Comparison of ENCODE assay signal across 18 cellular contexts in the genomic region with DNA sequence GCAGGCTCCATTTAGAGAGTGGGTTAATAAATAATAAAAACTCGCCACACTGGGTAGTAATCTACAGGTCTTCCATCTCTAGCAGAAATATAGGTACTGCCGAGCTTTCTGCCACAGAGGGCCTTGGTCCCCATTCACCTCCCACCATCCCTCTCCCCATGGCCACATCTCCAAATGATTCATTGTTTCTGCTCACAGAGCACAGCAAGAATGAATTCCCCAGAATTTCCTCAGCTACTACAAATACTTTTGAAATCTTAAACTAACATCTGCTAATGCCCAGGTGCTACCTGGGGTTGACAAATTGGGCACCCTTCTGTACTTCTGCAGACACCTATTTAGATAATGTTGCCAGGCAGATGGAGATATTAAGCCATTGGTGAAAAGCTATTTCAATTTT.
"Had no signal": no experiment of that assay in that cellular context is flagged by ENCODE, and none has a peak within 500 bp of the region (broad histone marks: within the 10 kb centered on the region; RNA-seq: fewer than 3 reads in every experiment).

No MANE protein-coding gene starts in this region.

- ATAC-seq: left cardiac atrium, mucosa of descending colon had no signal

- H3K27ac Mint-ChIP-seq: dendritic cell treated with granulocyte-macrophage colony-stimulating factor and Interleukin-4, amounts not matched to agents 40 ng/mL and 50 ng/mL, for 4 days; neural progenitor cell; progenitor cell of endocrine pancreas had no signal

- H3K36me3 Mint-ChIP-seq: naive B cell, neural progenitor cell had no signal

- DNase-seq: activated CD4-positive, CD25-positive, alpha-beta regulatory T cell; activated CD8-positive, alpha-beta memory T cell treated with anti-CD3 and anti-CD28 coated beads, Interleukin-2, amount 50 U/mL, for 48 hours; activated effector memory CD4-positive, alpha-beta T cell treated with anti-CD3 and anti-CD28 coated beads, Interleukin-2, amount 50 U/mL, for 16 hours; activated naive CD4-positive, alpha-beta T cell treated with anti-CD3 and anti-CD28 coated beads, Interleukin-2, amount 50 U/mL, for 16 hours; amniotic stem cell; effector CD8-positive, alpha-beta T cell; left cardiac atrium; mesenchymal stem cell; mucosa of descending colon; naive B cell; SHP77; SK-N-SH; stimulated activated CD4-positive, alpha-beta T cell treated with anti-CD3 and anti-CD28 coated beads, Interleukin-12 subunit alpha, Interleukin-12 subunit beta, amount 100 ng/mL, for 4 hours; T-helper 9 cell; upper lobe of left lung had no signal

- H3K9me3 Mint-ChIP-seq: dendritic cell treated with granulocyte-macrophage colony-stimulating factor and Interleukin-4, amounts not matched to agents 40 ng/mL and 50 ng/mL, for 4 days; neural progenitor cell had no signal

- H3K27me3 Mint-ChIP-seq: naive B cell, progenitor cell of endocrine pancreas had no signal

- H3K4me3 Mint-ChIP-seq: dendritic cell treated with granulocyte-macrophage colony-stimulating factor and Interleukin-4, amounts not matched to agents 40 ng/mL and 50 ng/mL, for 4 days; naive B cell; neural progenitor cell had no signal
